ENCODE assay signal across 34 cellular contexts in genomic region chr12:71233083-71233482, GRCh38.
"Had no signal": no experiment of that assay in that cellular context is flagged by ENCODE, and none has a peak within 500 bp of the region (broad histone marks: within the 10 kb centered on the region; RNA-seq: fewer than 3 reads in every experiment).

No MANE protein-coding gene starts in this region.

- H3K4me3 ChIP-seq: adrenal gland, ascending aorta, body of pancreas, breast epithelium, cardiac muscle cell had no signal

- H3K9me3 ChIP-seq: adrenal gland, ascending aorta, body of pancreas, breast epithelium had no signal

- H3K27me3 ChIP-seq: adrenal gland, ascending aorta, body of pancreas, brain microvascular endothelial cell, breast epithelium, cardiac muscle cell had no signal

- H3K27ac ChIP-seq: adrenal gland, ascending aorta, body of pancreas, brain microvascular endothelial cell, breast epithelium, cardiac muscle cell had no signal

- DNase-seq: activated effector memory CD4-positive, alpha-beta T cell treated with anti-CD3 and anti-CD28 coated beads, Interleukin-2, amount 50 U/mL, for 16 hours; activated effector memory CD4-positive, alpha-beta T cell treated with Interleukin-2 at 50 U/mL for 16 hours; activated gamma-delta T cell; activated gamma-delta T cell treated with Interleukin-2 at 50 U/mL for 16 hours; activated naive CD4-positive, alpha-beta T cell; activated naive CD4-positive, alpha-beta T cell treated with anti-CD3 and anti-CD28 coated beads for 36 hours; activated naive CD4-positive, alpha-beta T cell treated with anti-CD3 and anti-CD28 coated beads, Interleukin-2, amount 10 ng/mL, durations not matched to agents 7 days and 5 days; activated naive CD4-positive, alpha-beta T cell treated with anti-CD3 and anti-CD28 coated beads, Interleukin-2, amount 50 U/mL, for 16 hours; activated naive CD4-positive, alpha-beta T cell treated with Interleukin-2 at 50 U/mL for 16 hours; activated naive CD8-positive, alpha-beta T cell treated with anti-CD3 and anti-CD28 coated beads for 36 hours; activated naive CD8-positive, alpha-beta T cell treated with anti-CD3 and anti-CD28 coated beads, Interleukin-2, amount 10 ng/mL, durations not matched to agents 7 days and 5 days; activated naive CD8-positive, alpha-beta T cell treated with anti-CD3 and anti-CD28 coated beads, Interleukin-2, amount 50 U/mL, for 24 hours; activated T-cell treated with anti-CD3 and anti-CD28 coated beads, Interleukin-2, amount 50 U/mL, for 1 hour; activated T-cell treated with anti-CD3 and anti-CD28 coated beads, Interleukin-2, amount 50 U/mL, for 24 hours; activated T-cell treated with anti-CD3 and anti-CD28 coated beads, Interleukin-2, amount 50 U/mL, for 4 hours; activated T-cell treated with anti-CD3 and anti-CD28 coated beads, Interleukin-2, amount 50 U/mL, for 48 hours; activated T-cell treated with anti-CD3 and anti-CD28 coated beads, Interleukin-2, amount 50 U/mL, for 72 hours; adrenal gland; amniotic stem cell; amygdala; anterior cingulate cortex; aorta; body of pancreas; brain microvascular endothelial cell; caudate nucleus; central memory CD4-positive, alpha-beta T cell; cerebellar nuclear complex had no signal

- H3K4me1 ChIP-seq: adrenal gland, ascending aorta, body of pancreas, breast epithelium had no signal

- H3K36me3 ChIP-seq: adrenal gland, ascending aorta, brain microvascular endothelial cell, breast epithelium, cardiac muscle cell had no signal

- FAIRE-seq: astrocyte, bronchial epithelial cell had no signal

- ATAC-seq: activated naive CD4-positive, alpha-beta T cell treated with anti-CD3 and anti-CD28 coated beads, Interleukin-2, amount 50 U/mL, for 72 hours; activated naive CD8-positive, alpha-beta T cell treated with anti-CD3 and anti-CD28 coated beads, Interleukin-2, amount 50 U/mL, for 24 hours; activated T-cell treated with anti-CD3 and anti-CD28 coated beads, Interleukin-2, amount 50 U/mL, for 4 hours; activated T-cell treated with anti-CD3 and anti-CD28 coated beads, Interleukin-2, amount 50 U/mL, for 72 hours; activated T-helper 17 cell treated with anti-CD3 and anti-CD28 coated beads, Interleukin-2, amount 50 U/mL, for 72 hours; body of pancreas had no signal
